In genomic region chr16:8852534-8852933, GRCh38 we compare ENCODE assay signal across 16 cellular contexts. TPM values are rescaled to one million over a fixed set of nuclear protein-coding genes. Genes with fewer than 3 reads are reported as not detected.
DNase-seq lines count a peak whose midpoint lies in the region; ATAC-seq and TF ChIP-seq lines count a peak whose summit lies in the region.
"Had no signal": no experiment of that assay in that cellular context is flagged by ENCODE, and none has a peak within 500 bp of the region (broad histone marks: within the 10 kb centered on the region; RNA-seq: fewer than 3 reads in every experiment).

No MANE protein-coding gene starts in this region.

- POLR2A ChIA-PET in WTC11 (lab: Charles Lee): interaction anchor here (0.6 to 1.4 kb wide), 3 partner anchors 11 to 169 kb away, joined by 3 to 8 read pairs (median 5); no protein-coding TSS in a partner anchor

- peaks cover 0 to 93% of the 10 kb centered on the region in 2 donors for H3K36me3 ChIP-seq in gastroesophageal sphincter

- no peaks in the 10 kb centered on the region for H3K9me3 ChIP-seq in gastroesophageal sphincter
- H3K9me3 ChIP-seq: MG63, thoracic aorta had no signal

- peaks cover 21% of the 10 kb centered on the region for H3K4me1 Mint-ChIP-seq in activated naive CD4-positive, alpha-beta T cell treated with anti-CD3 and anti-CD28 coated beads for 36 hours (ENCODE audit: low read depth)
- peaks cover 53% of the 10 kb centered on the region for H3K4me1 Mint-ChIP-seq in WTC11
- peaks cover 27% of the 10 kb centered on the region for H3K4me1 Mint-ChIP-seq in stimulated activated effector memory CD8-positive, alpha-beta T cell treated with anti-CD3 and anti-CD28 coated beads, Interleukin-12 subunit alpha, Interleukin-12 subunit beta, amount 100 ng/mL, for 72 hours

- CTCF ChIA-PET in activated naive CD4-positive, alpha-beta T cell treated with anti-CD3 and anti-CD28 coated beads for 36 hours (lab: Charles Lee): interaction anchor here (2.0 to 5.5 kb wide), 2 partner anchors 19 to 28 kb away, joined by 5 to 28 read pairs; partner anchors contain the start of gene LITAFD
- CTCF ChIA-PET in WTC11 (lab: Charles Lee): interaction anchor here (1.0 to 3.4 kb wide), 5 partner anchors 16 to 285 kb away, joined by 3 to 9 read pairs (median 5); partner anchors contain the start of gene CARHSP1

- no peaks in the 10 kb centered on the region for H3K9me3 Mint-ChIP-seq in activated naive CD4-positive, alpha-beta T cell treated with anti-CD3 and anti-CD28 coated beads for 36 hours
- no peaks in the 10 kb centered on the region for H3K9me3 Mint-ChIP-seq in WTC11
- H3K9me3 Mint-ChIP-seq in stimulated activated effector memory CD8-positive, alpha-beta T cell treated with anti-CD3 and anti-CD28 coated beads, Interleukin-12 subunit alpha, Interleukin-12 subunit beta, amount 100 ng/mL, for 72 hours: no peaks in the 10 kb centered on the region

- H3K36me3 Mint-ChIP-seq in activated naive CD4-positive, alpha-beta T cell treated with anti-CD3 and anti-CD28 coated beads for 36 hours (ENCODE audit: low read depth): peaks cover 31% of the 10 kb centered on the region
- H3K36me3 Mint-ChIP-seq in WTC11: peaks cover 63% of the 10 kb centered on the region
- H3K36me3 Mint-ChIP-seq in stimulated activated effector memory CD8-positive, alpha-beta T cell treated with anti-CD3 and anti-CD28 coated beads, Interleukin-12 subunit alpha, Interleukin-12 subunit beta, amount 100 ng/mL, for 72 hours: peaks cover 98% of the 10 kb centered on the region

- peak overlapping the region in 3 of 4 donors; percentile 12 to 37 (median 24) for H3K27ac ChIP-seq in gastroesophageal sphincter
- H3K27ac ChIP-seq: PC-9, thoracic aorta had no signal

- no peak for TF ChIP-seq CTCF in WTC11 (IDR thresholded peaks at IDR 0.05)
- no peak for TF ChIP-seq CTCF in gastroesophageal sphincter (IDR thresholded peaks at IDR 0.05)
- TF ChIP-seq CTCF in GM20000 (IDR thresholded peaks at IDR 0.05; ENCODE audit: extremely low read depth, missing control alignments): no peak

- no peak for TF ChIP-seq EP300 in gastroesophageal sphincter (IDR thresholded peaks at IDR 0.05)

- H3K27me3 Mint-ChIP-seq in activated naive CD4-positive, alpha-beta T cell treated with anti-CD3 and anti-CD28 coated beads for 36 hours (ENCODE audit: low read depth): no peaks in the 10 kb centered on the region
- no peaks in the 10 kb centered on the region for H3K27me3 Mint-ChIP-seq in WTC11 (ENCODE audit: low read depth)

- no peak overlapping the region for H3K4me3 Mint-ChIP-seq in activated naive CD4-positive, alpha-beta T cell treated with anti-CD3 and anti-CD28 coated beads for 36 hours
- H3K4me3 Mint-ChIP-seq in WTC11: no peak overlapping the region
- no peak overlapping the region for H3K4me3 Mint-ChIP-seq in stimulated activated effector memory CD8-positive, alpha-beta T cell treated with anti-CD3 and anti-CD28 coated beads, Interleukin-12 subunit alpha, Interleukin-12 subunit beta, amount 100 ng/mL, for 72 hours

- H3K4me3 ChIP-seq in gastroesophageal sphincter: no peak overlapping the region
- H3K4me3 ChIP-seq: MG63, PC-9, thoracic aorta had no signal

- no peak for DNase-seq in activated naive CD4-positive, alpha-beta T cell treated with anti-CD3 and anti-CD28 coated beads for 36 hours
- DNase-seq in activated naive CD4-positive, alpha-beta T cell treated with anti-CD3 and anti-CD28 coated beads, Interleukin-2, amount 50 U/mL, for 16 hours: no peak
- DNase-seq in WTC11 (ENCODE audit: low spot score) (no peak), GM20000 (ENCODE audit: low spot score) (no peak), globus pallidus (ENCODE audit: low spot score) (no peak), OCI-M1 (lab: John Stamatoyannopoulos, UW) (no peak)
- no peak for DNase-seq in stimulated activated effector memory CD8-positive, alpha-beta T cell treated with anti-CD3 and anti-CD28 coated beads, Interleukin-12 subunit alpha, Interleukin-12 subunit beta, amount 100 ng/mL, for 72 hours (ENCODE audit: low spot score in 2 of 2)
- DNase-seq: cerebellar nuclear complex, MG63, NCI-H2171 treated with DMSO at 0.1 percent for 48 hours, PC-9, T-helper 9 cell had no signal

- peaks cover 0 to 17% (median 0%) of the 10 kb centered on the region in 3 donors for H3K4me1 ChIP-seq in gastroesophageal sphincter

- TF ChIP-seq POLR2A in gastroesophageal sphincter (IDR thresholded peaks at IDR 0.05): no peak

- no peaks in the 10 kb centered on the region for H3K27me3 ChIP-seq in gastroesophageal sphincter
- H3K27me3 ChIP-seq: MG63 had no signal

- 68 to 74% methylated on average over 3 to 8 of the region's 8 CpGs for WGBS in gastroesophageal sphincter (ENCODE audit: low coverage in 1 of 2), 2 donors

- H3K27ac Mint-ChIP-seq in activated naive CD4-positive, alpha-beta T cell treated with anti-CD3 and anti-CD28 coated beads for 36 hours: peak overlapping the region; percentile 56
- peak overlapping the region; percentile 83 for H3K27ac Mint-ChIP-seq in WTC11
- peak overlapping the region; percentile 71 for H3K27ac Mint-ChIP-seq in stimulated activated effector memory CD8-positive, alpha-beta T cell treated with anti-CD3 and anti-CD28 coated beads, Interleukin-12 subunit alpha, Interleukin-12 subunit beta, amount 100 ng/mL, for 72 hours

- ATAC-seq in WTC11: no peak
- no peak for ATAC-seq in gastroesophageal sphincter
- no peak for ATAC-seq in stimulated activated effector memory CD8-positive, alpha-beta T cell treated with anti-CD3 and anti-CD28 coated beads, Interleukin-12 subunit alpha, Interleukin-12 subunit beta, amount 100 ng/mL, for 72 hours
- ATAC-seq: left lobe of liver had no signal

- intact Hi-C loops in activated naive CD4-positive, alpha-beta T cell treated with anti-CD3 and anti-CD28 coated beads for 36 hours (cut with micrococcal nuclease): no loop called here

TF ChIP-seq in WTC11, 78 proteins besides CTCF, POLR2A, EP300 and RAD21:
- no peak for TF ChIP-seq STAT6 (CRISPR knock-in tag; conservative IDR thresholded peaks at IDR 0.05; ENCODE audit: low read depth)
- TF ChIP-seq MLX (CRISPR knock-in tag; IDR thresholded peaks at IDR 0.05): no peak
- no peak for TF ChIP-seq NR2C2 (CRISPR knock-in tag; IDR thresholded peaks at IDR 0.05)
- no peak for TF ChIP-seq GRHL2 (CRISPR knock-in tag; IDR thresholded peaks at IDR 0.05; ENCODE audit: insufficient replicate concordance, severe bottlenecking)
- no peak for TF ChIP-seq ZBTB43 (CRISPR knock-in tag; IDR thresholded peaks at IDR 0.05)
- TF ChIP-seq ZNF416 (CRISPR knock-in tag; IDR thresholded peaks at IDR 0.05): no peak
- no peak for TF ChIP-seq CREB1 (CRISPR knock-in tag; IDR thresholded peaks at IDR 0.05)
- TF ChIP-seq MYBL2 (CRISPR knock-in tag; IDR thresholded peaks at IDR 0.05): no peak

RNA-seq across cellular contexts. Expression of gene CARHSP1, which starts 16.3 kb away (rescaled TPM):
- total RNA-seq in activated naive CD4-positive, alpha-beta T cell treated with anti-CD3 and anti-CD28 coated beads for 36 hours: 10 to 100 TPM; 46.5 to 49.6 TPM
- total RNA-seq in WTC11 (2021): 260 to 271 TPM (median 261 TPM) in 3 replicates
- total RNA-seq in gastroesophageal sphincter: 10 to 100 TPM; 29.3 to 79.8 (median 72.5) TPM

RNA-seq across cellular contexts. Expression of gene LITAFD, which starts 29.6 kb away (rescaled TPM):
- not detected for total RNA-seq in activated naive CD4-positive, alpha-beta T cell treated with anti-CD3 and anti-CD28 coated beads for 36 hours
- total RNA-seq in WTC11 (2021) (not detected in 3 replicates), gastroesophageal sphincter (not detected)
- total RNA-seq: Daoy, left lobe of liver, PC-9, thoracic aorta had no signal

RNA-seq across cellular contexts. Expression of gene PMM2, which starts 54.9 kb away (rescaled TPM):
- total RNA-seq in activated naive CD4-positive, alpha-beta T cell treated with anti-CD3 and anti-CD28 coated beads for 36 hours: 10 to 100 TPM; 20.1 to 20.8 TPM
- total RNA-seq in WTC11 (2021) (43.5 to 53.8 TPM (median 46.1 TPM) in 3 replicates), gastroesophageal sphincter (10 to 100 TPM; 15.4 to 29.0 (median 20.3) TPM)

RNA-seq across cellular contexts. Expression of gene TMEM186, which starts 55.1 kb away (rescaled TPM):
- total RNA-seq in activated naive CD4-positive, alpha-beta T cell treated with anti-CD3 and anti-CD28 coated beads for 36 hours: 10 to 100 TPM; 12.1 to 12.6 TPM
- total RNA-seq in WTC11 (2021) (13.9 to 17.8 TPM (median 14.6 TPM) in 3 replicates), gastroesophageal sphincter (10 to 100 TPM in 1 of 4 donors, 1 to 10 TPM in 3; 7.2 to 11.3 (median 8.9) TPM)
